Comparison of ENCODE assay signal across 22 cellular contexts in the genomic region with DNA sequence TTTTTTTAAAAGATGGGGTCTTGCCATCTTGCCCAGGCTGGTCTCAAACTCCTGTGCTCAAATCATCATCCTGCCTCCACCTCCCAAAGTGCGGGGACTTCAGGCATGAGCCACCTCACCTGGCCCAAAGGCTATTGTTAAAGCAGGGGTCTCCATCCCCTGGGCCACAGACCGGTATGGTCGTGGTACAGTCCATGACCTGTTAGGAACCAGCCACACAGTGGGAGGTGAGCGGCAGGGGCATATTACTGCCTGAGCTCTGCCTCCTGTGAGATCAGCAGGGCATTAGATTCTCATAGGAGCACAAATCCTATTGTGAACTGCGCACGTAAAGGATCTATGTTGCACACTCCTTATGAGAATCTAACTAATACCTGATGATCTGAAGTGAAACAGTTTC. TPM values are rescaled to one million over a fixed set of nuclear protein-coding genes. Genes with fewer than 3 reads are reported as not detected.
DNase-seq lines count a peak whose midpoint lies in the region; ATAC-seq, FAIRE-seq and TF ChIP-seq lines count a peak whose summit lies in the region.
"Had no signal": no experiment of that assay in that cellular context is flagged by ENCODE, and none has a peak within 500 bp of the region (broad histone marks: within the 10 kb centered on the region; RNA-seq: fewer than 3 reads in every experiment).

No MANE protein-coding gene starts in this region.

- H3K27me3 ChIP-seq in K562 (ENCODE audit: control insufficient read depth in 2 of 2, insufficient read depth in 2 of 2, low read length in 2 of 2): no peaks in the 10 kb centered on the region
- H3K27me3 ChIP-seq in lung (ENCODE audit: control insufficient read depth, insufficient read depth): no peaks in the 10 kb centered on the region

- H3K9ac ChIP-seq in K562 (ENCODE audit: insufficient read depth in 1 of 2, low read depth in 2 of 2, low read length in 2 of 2): no peak overlapping the region

- TF ChIP-seq CTCF in K562 (IDR thresholded peaks at IDR 0.05 in 2 of 3, conservative IDR thresholded peaks at IDR 0.05 in 1 of 3; ENCODE audit: insufficient read depth in 2 of 3, low read depth in 1 of 3, low read length in 3 of 3) (no peak), lung (IDR thresholded peaks at IDR 0.05; ENCODE audit: control extremely low read depth, extremely low read depth) (no peak)

- ATAC-seq in K562 (no peak), lung (ENCODE audit: insufficient read depth, low FRiP score) (no peak)
- ATAC-seq: A549, GM23338 had no signal

- no peaks in the 10 kb centered on the region for H3K79me2 ChIP-seq in K562 (ENCODE audit: control insufficient read depth, insufficient read depth, low read length)

- H3K4me2 ChIP-seq in K562 (ENCODE audit: insufficient read depth, low read length): no peak overlapping the region
- H3K4me2 ChIP-seq: A549, GM23338 had no signal

- no TSS peak for BruUV-seq in K562 (replicated peaks; lab: Mats Ljungman, UMichigan)

- DNase-seq in NCI-H82 (lab: John Stamatoyannopoulos, UW) (peak; percentile 12), NCI-H82 treated with DMSO at 0.1 percent for 48 hours (lab: John Stamatoyannopoulos, UW; ENCODE audit: unreplicated experiment) (no peak), K562 (ENCODE audit: extremely low read depth in 1 of 4, low spot score in 3 of 4) (no peak), lung (ENCODE audit: low spot score) (peak; percentile 15), erythroblast (lab: John Stamatoyannopoulos, UW) (no peak), foreskin melanocyte (no peak)
- no peak for DNase-seq in activated naive CD4-positive, alpha-beta T cell treated with Interleukin-2 at 50 U/mL for 16 hours
- DNase-seq: AML-193; Caco-2; CD4-positive, alpha-beta T cell; HCEC 1CT; HFFc6 had no signal

- POLR2A ChIA-PET in K562 (lab: Yijun Ruan, JAX): no interaction called here

- TF ChIP-seq POLR2A in K562 (conservative IDR thresholded peaks at IDR 0.05) (no peak), erythroblast (IDR thresholded peaks at IDR 0.05; ENCODE audit: low read length) (no peak)

- intact Hi-C loops in K562 (cut with micrococcal nuclease): no loop called here

- TF ChIP-seq RAD21 in K562 (CRISPR knock-in tag; conservative IDR thresholded peaks at IDR 0.05 in 1 of 2, IDR thresholded peaks at IDR 0.05 in 1 of 2): no peak

- no peak for TF ChIP-seq EP300 in K562 (IDR thresholded peaks at IDR 0.05; ENCODE audit: low read length)

- CTCF ChIA-PET in K562 (lab: Yijun Ruan, JAX; ENCODE audit: low intra/inter-chr PET ratio): no interaction called here

- H2AFZ ChIP-seq in K562 (ENCODE audit: low read depth, low read length): no peak overlapping the region
- H2AFZ ChIP-seq: GM23338 had no signal

- H3K9me3 ChIP-seq in K562 (replicated peaks; ENCODE audit: control insufficient read depth, insufficient read depth, low read depth, low read length) (no peaks in the 10 kb centered on the region), lung (ENCODE audit: control insufficient read depth in 2 of 2, insufficient read depth in 1 of 2, low read length in 1 of 2) (no peaks in the 10 kb centered on the region)
- H3K9me3 ChIP-seq: A549, Caco-2 had no signal

- WGBS in K562 (ENCODE audit: insufficient coverage, low coverage, missing lambda C conversion rate): 87% methylated on average over 6 of the region's 6 CpGs
- 94 to 98% methylated on average over 6 of the region's 6 CpGs for WGBS in lung, 2 donors

- H3K4me1 ChIP-seq in K562 (replicated peaks in 1 of 2; ENCODE audit: control insufficient read depth in 2 of 2, insufficient read depth in 2 of 2, low read length in 2 of 2) (no peaks in the 10 kb centered on the region; a peak in 1 of 5 replicates), lung (ENCODE audit: control insufficient read depth in 2 of 2, insufficient read depth in 2 of 2, low read length in 2 of 2) (no peaks in the 10 kb centered on the region)
- H3K4me1 ChIP-seq: A549 had no signal

- H3K36me3 ChIP-seq in K562 (ENCODE audit: control insufficient read depth, insufficient read depth, low read length): no peaks in the 10 kb centered on the region
- H3K36me3 ChIP-seq in lung (ENCODE audit: control insufficient read depth in 2 of 2, insufficient read depth in 2 of 2, low read length in 2 of 2): no peaks in the 10 kb centered on the region

- in situ Hi-C loops in K562 (cut with MboI): no loop called here

- no peaks in the 10 kb centered on the region for H3K9me1 ChIP-seq in K562 (ENCODE audit: control insufficient read depth, insufficient read depth, low read length)

- no peak overlapping the region for H3K27ac ChIP-seq in K562 (ENCODE audit: extremely low read depth, low read depth, low read length)
- H3K27ac ChIP-seq in lung (ENCODE audit: low read depth in 1 of 2, low read length in 1 of 2): no peak overlapping the region
- H3K27ac ChIP-seq: 22Rv1, A549, C4-2B had no signal

- no peak overlapping the region for H3K4me3 ChIP-seq in K562
- H3K4me3 ChIP-seq in lung: no peak overlapping the region
- H3K4me3 ChIP-seq: A549, GM23338 had no signal

- no peak for FAIRE-seq in K562 (lab: Jason Lieb, UNC)
- FAIRE-seq: A549, D721Med, G401.6, GM12891, H54, HTR-8/SVneo had no signal

- H4K20me1 ChIP-seq in K562 (replicated peaks; ENCODE audit: control insufficient read depth, insufficient read depth, low read length): no peaks in the 10 kb centered on the region

TF ChIP-seq in K562, 482 proteins besides CTCF, POLR2A, EP300 and RAD21:
- peak; percentile 45 for TF ChIP-seq ZNF121 (CRISPR knock-in tag; conservative IDR thresholded peaks at IDR 0.05)
- no peak for TF ChIP-seq SNAPC5 (CRISPR knock-in tag; IDR thresholded peaks at IDR 0.05)

RNA-seq across cellular contexts. Expression of gene NOL6, which starts 7.3 kb away (rescaled TPM):
- 80.3 and 225 TPM in 2 replicates for total RNA-seq in K562 (2011; cell fraction: chromatin; rRNA removed; ENCODE audit: low replicate concordance)
- total RNA-seq in K562 (2011; cell fraction: nucleolus; rRNA removed): 122 and 123 TPM in 2 replicates
- 77.3 and 80.3 TPM in 2 replicates for total RNA-seq in K562 (2011; cell fraction: nucleoplasm; rRNA removed)
- total RNA-seq in K562 (2014; rRNA removed): 23.0 and 37.0 TPM in 2 replicates
- 23.0 and 27.0 TPM in 2 replicates for total RNA-seq in K562 (2014; rRNA removed; fragmentation: Illumina TruSeq; extraction: Trizol)
- total RNA-seq in K562 (2015; rRNA removed; fragmentation: Illumina TruSeq; extraction: Trizol): 29.8 and 31.0 TPM in 2 replicates
- 58.9 and 61.1 TPM in 2 replicates for total RNA-seq in K562 (2021)
- polyA plus RNA-seq in K562 (2011; rRNA removed): 23.5 and 42.1 TPM in 2 replicates
- polyA plus RNA-seq in K562 (2011; cell fraction: cytosol; rRNA removed): 21.5 and 30.8 TPM in 2 replicates
- 106 and 124 TPM in 2 replicates for polyA plus RNA-seq in K562 (2011; cell fraction: nucleus; rRNA removed)
- 25.7 and 37.3 TPM in 2 replicates for polyA plus RNA-seq in K562 (2012)
- polyA plus RNA-seq in K562 (2014; fragmentation: Illumina TruSeq; extraction: Trizol): 49.9 and 51.2 TPM in 2 replicates
- polyA plus RNA-seq in K562 (2014; fragmentation: Nextera tagmentation; extraction: Ambion mirVana): 1 to 10 TPM; 7.7 to 9.4 TPM
- 33.5 and 35.0 TPM in 2 replicates for polyA plus RNA-seq in K562 (2014; rRNA removed)
- 24.9 and 28.2 TPM in 2 replicates for polyA minus RNA-seq in K562 (2011; rRNA and poly(A)+ RNA removed)
- 21.5 and 28.5 TPM in 2 replicates for polyA minus RNA-seq in K562 (2011; cell fraction: cytosol; rRNA and poly(A)+ RNA removed)
- polyA minus RNA-seq in K562 (2011; cell fraction: nucleus; rRNA and poly(A)+ RNA removed): 39.3 and 50.3 TPM in 2 replicates
- total RNA-seq in lung: 10 to 100 TPM; 14.4 to 42.5 TPM
- 10 to 100 TPM; 31.5 to 32.6 TPM for polyA plus RNA-seq in lung

RNA-seq across cellular contexts. Expression of gene AQP3, which starts 33.6 kb away (rescaled TPM):
- 13.3 and 46.7 TPM in 2 replicates for total RNA-seq in K562 (2011; cell fraction: chromatin; rRNA removed; ENCODE audit: low replicate concordance)
- 57.8 and 76.0 TPM in 2 replicates for total RNA-seq in K562 (2011; cell fraction: nucleolus; rRNA removed)
- total RNA-seq in K562 (2011; cell fraction: nucleoplasm; rRNA removed): 30.8 and 35.2 TPM in 2 replicates
- total RNA-seq in K562 (2014; rRNA removed): 17.6 and 26.9 TPM in 2 replicates
- total RNA-seq in K562 (2014; rRNA removed; fragmentation: Illumina TruSeq; extraction: Trizol): 11.1 and 12.8 TPM in 2 replicates
- total RNA-seq in K562 (2015; rRNA removed; fragmentation: Illumina TruSeq; extraction: Trizol): 13.3 and 15.1 TPM in 2 replicates
- total RNA-seq in K562 (2021): 25.5 and 27.1 TPM in 2 replicates
- 25.8 and 31.5 TPM in 2 replicates for polyA plus RNA-seq in K562 (2011; rRNA removed)
- polyA plus RNA-seq in K562 (2011; cell fraction: cytosol; rRNA removed): 51.7 and 150 TPM in 2 replicates
- polyA plus RNA-seq in K562 (2011; cell fraction: nucleus; rRNA removed): 29.5 and 64.4 TPM in 2 replicates
- polyA plus RNA-seq in K562 (2012): 11.3 and 35.0 TPM in 2 replicates
- 25.0 and 30.0 TPM in 2 replicates for polyA plus RNA-seq in K562 (2014; fragmentation: Illumina TruSeq; extraction: Trizol)
- 1 to 10 TPM; 4.2 to 6.0 TPM for polyA plus RNA-seq in K562 (2014; fragmentation: Nextera tagmentation; extraction: Ambion mirVana)
- polyA plus RNA-seq in K562 (2014; rRNA removed): 25.3 and 29.9 TPM in 2 replicates
- 12.9 and 30.5 TPM in 2 replicates for polyA minus RNA-seq in K562 (2011; rRNA and poly(A)+ RNA removed)
- 34.6 and 39.6 TPM in 2 replicates for polyA minus RNA-seq in K562 (2011; cell fraction: cytosol; rRNA and poly(A)+ RNA removed)
- polyA minus RNA-seq in K562 (2011; cell fraction: nucleus; rRNA and poly(A)+ RNA removed): 6.3 and 7.5 TPM in 2 replicates
- 100 to 1,000 TPM in 1 of 2 donors, 10 to 100 TPM in 1; 43.9 to 181 TPM for total RNA-seq in lung
- 100 to 1,000 TPM; 137 to 218 TPM for polyA plus RNA-seq in lung

RNA-seq across cellular contexts. Expression of gene ANKRD18B, which starts 43.1 kb away (rescaled TPM):
- total RNA-seq in K562 (2011; cell fraction: chromatin; rRNA removed; ENCODE audit: low replicate concordance): 5.2 and 17.2 TPM in 2 replicates
- 3.7 and 7.9 TPM in 2 replicates for total RNA-seq in K562 (2011; cell fraction: nucleolus; rRNA removed)
- total RNA-seq in K562 (2011; cell fraction: nucleoplasm; rRNA removed): 8.0 and 8.8 TPM in 2 replicates
- 1.1 and 1.3 TPM in 2 replicates for total RNA-seq in K562 (2014; rRNA removed)
- 1.9 and 2.7 TPM in 2 replicates for total RNA-seq in K562 (2014; rRNA removed; fragmentation: Illumina TruSeq; extraction: Trizol)
- total RNA-seq in K562 (2015; rRNA removed; fragmentation: Illumina TruSeq; extraction: Trizol): 1.7 and 2.0 TPM in 2 replicates
- total RNA-seq in K562 (2021): 1.9 and 3.3 TPM in 2 replicates
- polyA plus RNA-seq in K562 (2011; rRNA removed): 1.6 and 1.8 TPM in 2 replicates
- polyA plus RNA-seq in K562 (2011; cell fraction: cytosol; rRNA removed): 0.46 and 0.54 TPM in 2 replicates
- polyA plus RNA-seq in K562 (2011; cell fraction: nucleus; rRNA removed): 1.5 and 1.7 TPM in 2 replicates
- 1.4 and 2.6 TPM in 2 replicates for polyA plus RNA-seq in K562 (2012)
- polyA plus RNA-seq in K562 (2014; fragmentation: Illumina TruSeq; extraction: Trizol): 3.3 and 12.6 TPM in 2 replicates
- 1 to 10 TPM in 1 of 2 experiments, under 1 TPM in 1; 0.43 to 1.4 TPM for polyA plus RNA-seq in K562 (2014; fragmentation: Nextera tagmentation; extraction: Ambion mirVana)
- 0.77 and 1.1 TPM in 2 replicates for polyA plus RNA-seq in K562 (2014; rRNA removed)
- polyA minus RNA-seq in K562 (2011; rRNA and poly(A)+ RNA removed): 3.9 and 4.3 TPM in 2 replicates
- 4.2 TPM in 1 of 2 replicates, not detected in the other for polyA minus RNA-seq in K562 (2011; cell fraction: cytosol; rRNA and poly(A)+ RNA removed)
- 3.9 and 6.1 TPM in 2 replicates for polyA minus RNA-seq in K562 (2011; cell fraction: nucleus; rRNA and poly(A)+ RNA removed)
- 1 to 10 TPM in 1 of 2 donors, under 1 TPM in 1; 0.77 to 2.2 TPM for total RNA-seq in lung
- under 1 TPM; 0.27 to 0.81 TPM for polyA plus RNA-seq in lung
- polyA plus RNA-seq: IgD-negative memory B cell had no signal

Comparison
In these comparisons a context has a peak if more than half of its experiments do, and no peak if none do; other contexts are left out.
1. DNase-seq: peak in NCI-H82 (single experiment) and lung (single experiment); none in NCI-H82 treated with DMSO at 0.1 percent for 48 hours (single experiment), K562 (0 of 4), erythroblast (0 of 2), activated naive CD4-positive, alpha-beta T cell treated with Interleukin-2 at 50 U/mL for 16 hours (single experiment) and foreskin melanocyte (single experiment).